In the genomic region with DNA sequence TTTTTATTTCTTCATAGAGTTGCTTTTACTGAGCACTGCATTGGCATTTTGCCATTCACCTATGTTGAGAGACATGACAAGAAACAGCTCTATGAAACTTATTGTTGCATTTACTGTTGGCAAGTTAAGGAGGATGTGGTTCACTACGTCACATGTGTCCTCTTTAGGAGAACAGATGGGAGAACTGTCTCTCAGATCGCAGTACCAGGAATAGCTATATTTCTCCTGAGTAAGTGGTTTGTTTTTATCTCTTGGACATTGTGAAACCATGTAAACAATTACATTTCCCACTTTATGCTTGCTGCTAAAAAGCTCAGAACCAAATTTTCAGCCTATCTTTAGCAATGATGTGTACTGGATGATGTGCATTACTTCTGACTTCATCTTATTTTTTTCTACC, we compare ENCODE assay signal across 10 cellular contexts. TPM values are rescaled to one million over a fixed set of nuclear protein-coding genes. Genes with fewer than 3 reads are reported as not detected.
DNase-seq lines count a peak whose midpoint lies in the region; ATAC-seq and TF ChIP-seq lines count a peak whose summit lies in the region.
"Had no signal": no experiment of that assay in that cellular context is flagged by ENCODE, and none has a peak within 500 bp of the region (broad histone marks: within the 10 kb centered on the region; RNA-seq: fewer than 3 reads in every experiment).

No MANE protein-coding gene starts in this region.

- TF ChIP-seq POLR2A in erythroblast (IDR thresholded peaks at IDR 0.05; ENCODE audit: low read length) = no peak

- H3K27me3 Mint-ChIP-seq in activated CD4-positive, alpha-beta T cell treated with anti-CD3 and anti-CD28 coated beads, Interleukin-2, amount 10 ng/mL, durations not matched to agents 24 days and 14 days = no peaks in the 10 kb centered on the region
- no peaks in the 10 kb centered on the region for H3K27me3 Mint-ChIP-seq in stimulated activated naive CD8-positive, alpha-beta T cell treated with anti-CD3 and anti-CD28 coated beads, Interleukin-15, amount 100 ng/mL, for 72 hours

- H3K9me3 Mint-ChIP-seq in activated CD4-positive, alpha-beta T cell treated with anti-CD3 and anti-CD28 coated beads, Interleukin-2, amount 10 ng/mL, durations not matched to agents 24 days and 14 days = peaks cover 7% of the 10 kb centered on the region
- peaks cover 5 to 12% of the 10 kb centered on the region in 2 donors for H3K9me3 Mint-ChIP-seq in stimulated activated naive CD8-positive, alpha-beta T cell treated with anti-CD3 and anti-CD28 coated beads, Interleukin-15, amount 100 ng/mL, for 72 hours

- peaks cover 46% of the 10 kb centered on the region for H3K36me3 Mint-ChIP-seq in activated CD4-positive, alpha-beta T cell treated with anti-CD3 and anti-CD28 coated beads, Interleukin-2, amount 10 ng/mL, durations not matched to agents 24 days and 14 days (ENCODE audit: low read depth)

- intact Hi-C loops in activated CD4-positive, alpha-beta T cell treated with anti-CD3 and anti-CD28 coated beads, Interleukin-2, amount 10 ng/mL, durations not matched to agents 24 days and 14 days (cut with micrococcal nuclease) = loop anchor here (1.0 kb wide), 1 partner anchor 11 kb away; no protein-coding TSS in a partner anchor

- ATAC-seq in stimulated activated naive CD8-positive, alpha-beta T cell treated with anti-CD3 and anti-CD28 coated beads, Interleukin-15, amount 100 ng/mL, for 72 hours = peak; percentile 92
- ATAC-seq in GM19455 (IDR thresholded peaks at IDR 0.05; ENCODE audit: unreplicated experiment) (no peak), HG02763 (IDR thresholded peaks at IDR 0.05; ENCODE audit: unreplicated experiment) (no peak)

- peaks cover 52% of the 10 kb centered on the region for H3K4me1 Mint-ChIP-seq in activated CD4-positive, alpha-beta T cell treated with anti-CD3 and anti-CD28 coated beads, Interleukin-2, amount 10 ng/mL, durations not matched to agents 24 days and 14 days
- peaks cover 37% of the 10 kb centered on the region for H3K4me1 Mint-ChIP-seq in stimulated activated naive CD8-positive, alpha-beta T cell treated with anti-CD3 and anti-CD28 coated beads, Interleukin-15, amount 100 ng/mL, for 72 hours

- H3K4me3 Mint-ChIP-seq in activated CD4-positive, alpha-beta T cell treated with anti-CD3 and anti-CD28 coated beads, Interleukin-2, amount 10 ng/mL, durations not matched to agents 24 days and 14 days = peak overlapping the region; percentile 51
- H3K4me3 Mint-ChIP-seq in stimulated activated naive CD8-positive, alpha-beta T cell treated with anti-CD3 and anti-CD28 coated beads, Interleukin-15, amount 100 ng/mL, for 72 hours = peak overlapping the region in 1 of 2 donors; percentile 69

- peak overlapping the region; percentile 56 for H3K27ac Mint-ChIP-seq in activated CD4-positive, alpha-beta T cell treated with anti-CD3 and anti-CD28 coated beads, Interleukin-2, amount 10 ng/mL, durations not matched to agents 24 days and 14 days
- H3K27ac Mint-ChIP-seq in stimulated activated naive CD8-positive, alpha-beta T cell treated with anti-CD3 and anti-CD28 coated beads, Interleukin-15, amount 100 ng/mL, for 72 hours = peak overlapping the region in 1 of 2 donors; percentile 17

- DNase-seq in activated CD4-positive, alpha-beta T cell treated with anti-CD3 and anti-CD28 coated beads, Interleukin-2, amount 10 ng/mL, durations not matched to agents 24 days and 14 days = peak; percentile 83
- DNase-seq in activated CD4-positive, alpha-beta T cell treated with anti-CD3 and anti-CD28 coated beads for 48 hours = no peak
- DNase-seq in NCI-H446 treated with DMSO at 0.1 percent for 48 hours (lab: John Stamatoyannopoulos, UW) (peak; percentile 42), fibroblast of gingiva (ENCODE audit: low read depth) (peak; percentile 18), erythroblast (lab: John Stamatoyannopoulos, UW) (no peak)
- no peak for DNase-seq in stimulated activated naive CD8-positive, alpha-beta T cell treated with anti-CD3 and anti-CD28 coated beads, Interleukin-15, amount 100 ng/mL, for 72 hours
- DNase-seq: activated CD8-positive, alpha-beta memory T cell treated with anti-CD3 and anti-CD28 coated beads, Interleukin-2, amount 50 U/mL, for 48 hours; NCI-H1417 treated with DMSO at 0.1 percent for 48 hours had no signal

RNA-seq across cellular contexts. Expression of a gene that starts 34.8 kb away (rescaled TPM):
- total RNA-seq in activated CD4-positive, alpha-beta T cell treated with anti-CD3 and anti-CD28 coated beads, Interleukin-2, amount 10 ng/mL, durations not matched to agents 24 days and 14 days = 334 and 344 TPM in 2 replicates

RNA-seq across cellular contexts. Expression of a gene that starts 55.3 kb away (rescaled TPM):
- total RNA-seq in activated CD4-positive, alpha-beta T cell treated with anti-CD3 and anti-CD28 coated beads, Interleukin-2, amount 10 ng/mL, durations not matched to agents 24 days and 14 days = 91.8 and 93.5 TPM in 2 replicates

Comparison
In these comparisons a context has a peak if more than half of its experiments do, and no peak if none do; other contexts are left out.
1. DNase-seq: peak in activated CD4-positive, alpha-beta T cell treated with anti-CD3 and anti-CD28 coated beads, Interleukin-2, amount 10 ng/mL, durations not matched to agents 24 days and 14 days (single experiment), NCI-H446 treated with DMSO at 0.1 percent for 48 hours (single experiment) and fibroblast of gingiva (single experiment); none in activated CD4-positive, alpha-beta T cell treated with anti-CD3 and anti-CD28 coated beads for 48 hours (single experiment), stimulated activated naive CD8-positive, alpha-beta T cell treated with anti-CD3 and anti-CD28 coated beads, Interleukin-15, amount 100 ng/mL, for 72 hours (0 of 2) and erythroblast (0 of 2).